ENCODE assay signal across 1 cellular context in genomic region chr17:75779250-75779986, GRCh38.
TF ChIP-seq lines count a peak whose summit lies in the region.

No MANE protein-coding gene starts in this region.

TF ChIP-seq in HCT116, 20 proteins besides CTCF, POLR2A, EP300 and RAD21 (continued from another document):
- TF ChIP-seq SIN3A (IDR thresholded peaks at IDR 0.05; ENCODE audit: low read depth) (no peak), FOSL1 (IDR thresholded peaks at IDR 0.05; ENCODE audit: low read depth) (no peak)
TF ChIP-seq in HCT116: peak in this region for 5.
